In genomic region chr12:62781136-62781880, GRCh38 we compare ENCODE assay signal across 22 cellular contexts.
"Had no signal": no experiment of that assay in that cellular context is flagged by ENCODE, and none has a peak within 500 bp of the region (broad histone marks: within the 10 kb centered on the region; RNA-seq: fewer than 3 reads in every experiment).

No MANE protein-coding gene starts in this region.

- H3K27me3 ChIP-seq: esophagus squamous epithelium, gastroesophageal sphincter, neutrophil, right lobe of liver had no signal

- H3K4me3 Mint-ChIP-seq: dendritic cell treated with granulocyte-macrophage colony-stimulating factor and Interleukin-4, amounts not matched to agents 40 ng/mL and 50 ng/mL, for 4 days; effector memory CD8-positive, alpha-beta T cell; naive B cell; nephron; type B pancreatic cell had no signal

- H3K4me3 ChIP-seq: esophagus squamous epithelium, gastroesophageal sphincter, left ventricle myocardium inferior, lung, psoas muscle, right lobe of liver had no signal

- H3K9me3 ChIP-seq: esophagus squamous epithelium, gastroesophageal sphincter, left ventricle myocardium inferior, neutrophil, psoas muscle, right lobe of liver had no signal

- H3K36me3 Mint-ChIP-seq: naive B cell had no signal

- H3K4me1 Mint-ChIP-seq: naive B cell had no signal

- H3K27ac ChIP-seq: esophagus squamous epithelium, gastroesophageal sphincter, left ventricle myocardium inferior, neutrophil, psoas muscle, right lobe of liver had no signal

- H3K27me3 Mint-ChIP-seq: dendritic cell treated with granulocyte-macrophage colony-stimulating factor and Interleukin-4, amounts not matched to agents 40 ng/mL and 50 ng/mL, for 4 days; type B pancreatic cell had no signal

- H3K36me3 ChIP-seq: esophagus squamous epithelium, gastroesophageal sphincter, left ventricle myocardium inferior, neutrophil, right lobe of liver had no signal

- H3K4me1 ChIP-seq: psoas muscle had no signal

- H3K27ac Mint-ChIP-seq: dendritic cell treated with granulocyte-macrophage colony-stimulating factor and Interleukin-4, amounts not matched to agents 40 ng/mL and 50 ng/mL, for 4 days; effector memory CD8-positive, alpha-beta T cell; nephron; type B pancreatic cell had no signal

- DNase-seq: effector memory CD8-positive, alpha-beta T cell; esophagus squamous epithelium; foreskin fibroblast; glutamatergic neuron; kidney; left cardiac atrium; left ventricle myocardium inferior; mesendoderm; naive B cell; psoas muscle; retina; right lobe of liver; stimulated activated CD4-positive, alpha-beta T cell treated with anti-CD3 and anti-CD28 coated beads, Interleukin-4, amount 100 ng/mL, for 1 hour; stimulated activated naive CD4-positive, alpha-beta T cell had no signal

- FAIRE-seq: colon, kidney, urothelium cell line had no signal

- ATAC-seq: effector memory CD8-positive, alpha-beta T cell; gastroesophageal sphincter; left cardiac atrium; psoas muscle; right lobe of liver had no signal

- H3K9me3 Mint-ChIP-seq: dendritic cell treated with granulocyte-macrophage colony-stimulating factor and Interleukin-4, amounts not matched to agents 40 ng/mL and 50 ng/mL, for 4 days; effector memory CD8-positive, alpha-beta T cell; naive B cell; nephron; type B pancreatic cell had no signal
